ENCODE assay signal across 18 cellular contexts in the genomic region with DNA sequence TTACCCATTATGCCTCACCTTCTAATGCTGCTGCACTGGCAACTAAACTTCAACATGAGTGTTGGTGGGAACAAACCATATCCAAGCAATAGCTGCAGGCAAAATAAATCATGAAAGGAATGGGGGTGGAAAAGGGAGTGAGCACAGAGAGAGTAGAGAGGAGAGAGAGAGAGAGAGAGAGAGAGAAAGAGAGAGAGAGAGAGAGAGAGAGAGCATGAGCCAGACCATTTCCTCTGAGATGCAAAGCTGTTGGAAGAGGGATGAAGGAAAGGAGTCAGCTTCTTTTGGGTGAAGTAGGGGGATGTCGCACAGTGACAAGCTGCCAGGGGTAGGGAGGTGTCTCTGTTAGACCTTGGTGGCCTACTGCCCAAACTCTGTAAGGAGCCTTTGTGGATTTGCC.
"Had no signal": no experiment of that assay in that cellular context is flagged by ENCODE, and none has a peak within 500 bp of the region (broad histone marks: within the 10 kb centered on the region; RNA-seq: fewer than 3 reads in every experiment).

No MANE protein-coding gene starts in this region.

- H3K4me3 ChIP-seq: pancreas, psoas muscle, spleen, tibial nerve had no signal

- H3K27me3 ChIP-seq: pancreas, spleen, tibial nerve had no signal

- H3K36me3 ChIP-seq: pancreas, spleen, tibial nerve had no signal

- DNase-seq: activated CD4-positive, alpha-beta T cell treated with anti-CD3 and anti-CD28 coated beads for 4 hours; activated CD4-positive, alpha-beta T cell treated with anti-CD3 and anti-CD28 coated beads, Interleukin-2, amount 50 U/mL, for 4 hours; activated naive CD4-positive, alpha-beta T cell; activated T-cell treated with anti-CD3 and anti-CD28 coated beads for 4 hours; activated T-cell treated with anti-CD3 and anti-CD28 coated beads, Interleukin-2, amount 50 U/mL, for 72 hours; endodermal cell; foreskin fibroblast; naive B cell; nephron progenitor cell; pancreas; psoas muscle; spleen; stimulated activated naive CD4-positive, alpha-beta T cell treated with Interleukin-2 at 50 U/mL for 16 hours; T-helper 9 cell had no signal

- H3K9me3 ChIP-seq: pancreas, psoas muscle, spleen, tibial nerve had no signal

- H3K27ac ChIP-seq: pancreas, psoas muscle, spleen, tibial nerve, VCaP had no signal

- H3K4me1 ChIP-seq: pancreas, psoas muscle, spleen, tibial nerve had no signal

- ATAC-seq: activated naive CD4-positive, alpha-beta T cell treated with anti-CD3 and anti-CD28 coated beads, Interleukin-2, amount 50 U/mL, for 72 hours; activated T-cell treated with anti-CD3 and anti-CD28 coated beads, Interleukin-2, amount 50 U/mL, for 72 hours; esophagus mucosa; psoas muscle had no signal
